8 cellular contexts compared by ENCODE assay signal in the genomic region with DNA sequence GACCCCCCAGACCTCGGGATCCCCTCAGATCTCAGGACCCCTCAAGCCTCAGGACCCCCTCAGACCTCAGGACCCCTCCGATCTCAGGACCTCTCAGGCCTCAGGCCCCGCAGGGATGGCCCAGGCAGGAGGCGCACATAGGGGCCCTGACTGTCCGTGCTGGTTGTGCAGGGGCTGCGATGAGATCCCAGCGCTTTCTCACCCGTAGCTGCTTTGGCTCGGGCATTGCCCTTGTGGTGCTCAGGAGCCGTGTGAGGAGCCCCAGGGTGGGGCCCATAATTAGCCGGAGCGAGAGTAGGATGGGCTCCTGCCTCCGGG. TPM values are rescaled to one million over a fixed set of nuclear protein-coding genes. Genes with fewer than 3 reads are reported as not detected.
DNase-seq lines count a peak whose midpoint lies in the region; ATAC-seq and TF ChIP-seq lines count a peak whose summit lies in the region.

No MANE protein-coding gene starts in this region.

- peaks cover 35% of the 10 kb centered on the region for H3K79me2 ChIP-seq in SU-DHL-6 (ENCODE audit: insufficient read depth, low read length)

- intact Hi-C loops in psoas muscle (cut with DNase I), result loop anchor here in 1 of 2 donors (10.0 kb wide), 1 partner anchor 180 kb away; a partner anchor contains a TSS

- H3K9me3 ChIP-seq in SU-DHL-6 (ENCODE audit: insufficient read depth, low read length) (no peaks in the 10 kb centered on the region), psoas muscle (no peaks in the 10 kb centered on the region)

- peak; percentile 16 to 44 (median 20) for ATAC-seq in psoas muscle
- no peak for ATAC-seq in HG02623 (IDR thresholded peaks at IDR 0.05; ENCODE audit: unreplicated experiment)

- 0 out of 2 replicates have a peak, but pooled peaks cover 2% of the 10 kb centered on the region for H3K36me3 ChIP-seq in SU-DHL-6 (ENCODE audit: low read length)
- no peaks in the 10 kb centered on the region for H3K36me3 ChIP-seq in psoas muscle (ENCODE audit: insufficient read depth in 1 of 2, low read depth in 1 of 2)

- DNase-seq in fibroblast of villous mesenchyme (ENCODE audit: low read depth) (no peak), psoas muscle (no peak), iPS-NIHi11 (ENCODE audit: low spot score) (no peak), cortex of kidney (lab: John Stamatoyannopoulos, UW) (no peak), NCI-H510A treated with DMSO at 0.1 percent for 48 hours (lab: John Stamatoyannopoulos, UW) (no peak)

- H3K4me2 ChIP-seq in SU-DHL-6 (ENCODE audit: low read depth, low read length, poor library complexity, severe bottlenecking), result peak overlapping the region; percentile 51

- H3K27ac ChIP-seq in SU-DHL-6 (ENCODE audit: low read depth, low read length), result peak overlapping the region; percentile 40; the same call in 1 of the 2 replicates
- peak overlapping the region; percentile 85 for H3K27ac ChIP-seq in psoas muscle

- peak overlapping the region; percentile 24 for H2AFZ ChIP-seq in SU-DHL-6 (ENCODE audit: low read depth, low read length, severe bottlenecking)

- H4K20me1 ChIP-seq in SU-DHL-6 (ENCODE audit: low read depth, low read length), result no peaks in the 10 kb centered on the region

- peak overlapping the region; percentile 89 for H3K9ac ChIP-seq in SU-DHL-6 (ENCODE audit: low read length)

- no peaks in the 10 kb centered on the region for H3K9me2 ChIP-seq in SU-DHL-6 (replicated peaks; ENCODE audit: insufficient read depth, low read length)

- H3K4me1 ChIP-seq in psoas muscle, result no peaks in the 10 kb centered on the region

- no peaks in the 10 kb centered on the region for H3F3A ChIP-seq in SU-DHL-6 (ENCODE audit: insufficient read depth)

- WGBS in psoas muscle, 3 donors, result 66 to 80% (median 71%) methylated on average over 13 of the region's 13 CpGs

- TF ChIP-seq CTCF in SU-DHL-6 (IDR thresholded peaks at IDR 0.05; ENCODE audit: insufficient read depth, low read length, poor library complexity, severe bottlenecking), result no peak
- TF ChIP-seq CTCF in fibroblast of villous mesenchyme (IDR thresholded peaks at IDR 0.05; ENCODE audit: insufficient read depth, low read depth, low read length), result no peak
- no peak for TF ChIP-seq CTCF in psoas muscle (IDR thresholded peaks at IDR 0.05)

- peak overlapping the region; percentile 23; the same call in 1 of the 2 replicates for H3K4me3 ChIP-seq in GM08714 (ENCODE audit: low read length)
- peak overlapping the region; percentile 82 for H3K4me3 ChIP-seq in SU-DHL-6 (ENCODE audit: insufficient read depth, low read length, poor library complexity, severe bottlenecking)
- H3K4me3 ChIP-seq in fibroblast of villous mesenchyme (ENCODE audit: low read depth, low read length), result peak overlapping the region; percentile 72
- H3K4me3 ChIP-seq in psoas muscle, result peak overlapping the region; percentile 87

- H3K27me3 ChIP-seq in SU-DHL-6 (ENCODE audit: low read length), result no peaks in the 10 kb centered on the region
- peaks cover 0 to 3% (median 0%) of the 10 kb centered on the region in 3 donors for H3K27me3 ChIP-seq in psoas muscle (ENCODE audit: insufficient read depth in 3 of 3, low read length in 2 of 3)

RNA-seq across cellular contexts. Expression of a gene that starts 0.7 kb away (rescaled TPM):
- 35.8 and 57.4 TPM in 2 replicates for total RNA-seq in fibroblast of villous mesenchyme
- 1 to 10 TPM; 4.7 to 6.2 (median 6.1) TPM for total RNA-seq in psoas muscle
- polyA plus RNA-seq in psoas muscle, result 1 to 10 TPM; 2.4 to 4.2 (median 3.4) TPM

Comparison
In these comparisons a context has a peak if more than half of its experiments do, and no peak if none do; other contexts are left out.
1. H3K4me3 ChIP-seq: peak in every context shown above with its lines; median percentile 87 in psoas muscle; 82 in SU-DHL-6; 72 in fibroblast of villous mesenchyme; 23 in GM08714.